In genomic region chr2:28751102-28751955, GRCh38 we compare ENCODE assay signal across 1 cellular context.
TF ChIP-seq lines count a peak whose summit lies in the region.

TSS of gene PPP1CB (plus strand) at chr2:28751830. CDS start at chr2:28752125, 295 bp downstream.

TF ChIP-seq in K562, 482 proteins besides CTCF, POLR2A, EP300 and RAD21 (continued from another document and continues in another):
- TF ChIP-seq, protein P1, sequence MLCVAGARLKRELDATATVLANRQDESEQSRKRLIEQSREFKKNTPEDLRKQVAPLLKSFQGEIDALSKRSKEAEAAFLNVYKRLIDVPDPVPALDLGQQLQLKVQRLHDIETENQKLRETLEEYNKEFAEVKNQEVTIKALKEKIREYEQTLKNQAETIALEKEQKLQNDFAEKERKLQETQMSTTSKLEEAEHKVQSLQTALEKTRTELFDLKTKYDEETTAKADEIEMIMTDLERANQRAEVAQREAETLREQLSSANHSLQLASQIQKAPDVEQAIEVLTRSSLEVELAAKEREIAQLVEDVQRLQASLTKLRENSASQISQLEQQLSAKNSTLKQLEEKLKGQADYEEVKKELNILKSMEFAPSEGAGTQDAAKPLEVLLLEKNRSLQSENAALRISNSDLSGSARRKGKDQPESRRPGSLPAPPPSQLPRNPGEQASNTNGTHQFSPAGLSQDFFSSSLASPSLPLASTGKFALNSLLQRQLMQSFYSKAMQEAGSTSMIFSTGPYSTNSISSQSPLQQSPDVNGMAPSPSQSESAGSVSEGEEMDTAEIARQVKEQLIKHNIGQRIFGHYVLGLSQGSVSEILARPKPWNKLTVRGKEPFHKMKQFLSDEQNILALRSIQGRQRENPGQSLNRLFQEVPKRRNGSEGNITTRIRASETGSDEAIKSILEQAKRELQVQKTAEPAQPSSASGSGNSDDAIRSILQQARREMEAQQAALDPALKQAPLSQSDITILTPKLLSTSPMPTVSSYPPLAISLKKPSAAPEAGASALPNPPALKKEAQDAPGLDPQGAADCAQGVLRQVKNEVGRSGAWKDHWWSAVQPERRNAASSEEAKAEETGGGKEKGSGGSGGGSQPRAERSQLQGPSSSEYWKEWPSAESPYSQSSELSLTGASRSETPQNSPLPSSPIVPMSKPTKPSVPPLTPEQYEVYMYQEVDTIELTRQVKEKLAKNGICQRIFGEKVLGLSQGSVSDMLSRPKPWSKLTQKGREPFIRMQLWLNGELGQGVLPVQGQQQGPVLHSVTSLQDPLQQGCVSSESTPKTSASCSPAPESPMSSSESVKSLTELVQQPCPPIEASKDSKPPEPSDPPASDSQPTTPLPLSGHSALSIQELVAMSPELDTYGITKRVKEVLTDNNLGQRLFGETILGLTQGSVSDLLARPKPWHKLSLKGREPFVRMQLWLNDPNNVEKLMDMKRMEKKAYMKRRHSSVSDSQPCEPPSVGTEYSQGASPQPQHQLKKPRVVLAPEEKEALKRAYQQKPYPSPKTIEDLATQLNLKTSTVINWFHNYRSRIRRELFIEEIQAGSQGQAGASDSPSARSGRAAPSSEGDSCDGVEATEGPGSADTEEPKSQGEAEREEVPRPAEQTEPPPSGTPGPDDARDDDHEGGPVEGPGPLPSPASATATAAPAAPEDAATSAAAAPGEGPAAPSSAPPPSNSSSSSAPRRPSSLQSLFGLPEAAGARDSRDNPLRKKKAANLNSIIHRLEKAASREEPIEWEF (CRISPR knock-in tag; IDR thresholded peaks at IDR 0.05): no peak
- TF ChIP-seq, protein P2, sequence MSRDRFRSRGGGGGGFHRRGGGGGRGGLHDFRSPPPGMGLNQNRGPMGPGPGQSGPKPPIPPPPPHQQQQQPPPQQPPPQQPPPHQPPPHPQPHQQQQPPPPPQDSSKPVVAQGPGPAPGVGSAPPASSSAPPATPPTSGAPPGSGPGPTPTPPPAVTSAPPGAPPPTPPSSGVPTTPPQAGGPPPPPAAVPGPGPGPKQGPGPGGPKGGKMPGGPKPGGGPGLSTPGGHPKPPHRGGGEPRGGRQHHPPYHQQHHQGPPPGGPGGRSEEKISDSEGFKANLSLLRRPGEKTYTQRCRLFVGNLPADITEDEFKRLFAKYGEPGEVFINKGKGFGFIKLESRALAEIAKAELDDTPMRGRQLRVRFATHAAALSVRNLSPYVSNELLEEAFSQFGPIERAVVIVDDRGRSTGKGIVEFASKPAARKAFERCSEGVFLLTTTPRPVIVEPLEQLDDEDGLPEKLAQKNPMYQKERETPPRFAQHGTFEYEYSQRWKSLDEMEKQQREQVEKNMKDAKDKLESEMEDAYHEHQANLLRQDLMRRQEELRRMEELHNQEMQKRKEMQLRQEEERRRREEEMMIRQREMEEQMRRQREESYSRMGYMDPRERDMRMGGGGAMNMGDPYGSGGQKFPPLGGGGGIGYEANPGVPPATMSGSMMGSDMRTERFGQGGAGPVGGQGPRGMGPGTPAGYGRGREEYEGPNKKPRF (IDR thresholded peaks at IDR 0.05; ENCODE audit: low read depth, low read length): no peak
- no peak for TF ChIP-seq ETV6 (IDR thresholded peaks at IDR 0.05; ENCODE audit: borderline replicate concordance in 1 of 2, low read depth in 2 of 2, low read length in 1 of 2)
- no peak for TF ChIP-seq ETV6 (CRISPR knock-in tag; IDR thresholded peaks at IDR 0.05; ENCODE audit: borderline replicate concordance)
- TF ChIP-seq CREB5 (CRISPR knock-in tag; IDR thresholded peaks at IDR 0.05): no peak
- no peak for TF ChIP-seq ZFP91 (CRISPR knock-in tag; IDR thresholded peaks at IDR 0.05)
- TF ChIP-seq, protein P3, sequence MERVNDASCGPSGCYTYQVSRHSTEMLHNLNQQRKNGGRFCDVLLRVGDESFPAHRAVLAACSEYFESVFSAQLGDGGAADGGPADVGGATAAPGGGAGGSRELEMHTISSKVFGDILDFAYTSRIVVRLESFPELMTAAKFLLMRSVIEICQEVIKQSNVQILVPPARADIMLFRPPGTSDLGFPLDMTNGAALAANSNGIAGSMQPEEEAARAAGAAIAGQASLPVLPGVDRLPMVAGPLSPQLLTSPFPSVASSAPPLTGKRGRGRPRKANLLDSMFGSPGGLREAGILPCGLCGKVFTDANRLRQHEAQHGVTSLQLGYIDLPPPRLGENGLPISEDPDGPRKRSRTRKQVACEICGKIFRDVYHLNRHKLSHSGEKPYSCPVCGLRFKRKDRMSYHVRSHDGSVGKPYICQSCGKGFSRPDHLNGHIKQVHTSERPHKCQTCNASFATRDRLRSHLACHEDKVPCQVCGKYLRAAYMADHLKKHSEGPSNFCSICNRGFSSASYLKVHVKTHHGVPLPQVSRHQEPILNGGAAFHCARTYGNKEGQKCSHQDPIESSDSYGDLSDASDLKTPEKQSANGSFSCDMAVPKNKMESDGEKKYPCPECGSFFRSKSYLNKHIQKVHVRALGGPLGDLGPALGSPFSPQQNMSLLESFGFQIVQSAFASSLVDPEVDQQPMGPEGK (CRISPR knock-in tag; IDR thresholded peaks at IDR 0.05; ENCODE audit: borderline replicate concordance): no peak
- TF ChIP-seq, protein P4, sequence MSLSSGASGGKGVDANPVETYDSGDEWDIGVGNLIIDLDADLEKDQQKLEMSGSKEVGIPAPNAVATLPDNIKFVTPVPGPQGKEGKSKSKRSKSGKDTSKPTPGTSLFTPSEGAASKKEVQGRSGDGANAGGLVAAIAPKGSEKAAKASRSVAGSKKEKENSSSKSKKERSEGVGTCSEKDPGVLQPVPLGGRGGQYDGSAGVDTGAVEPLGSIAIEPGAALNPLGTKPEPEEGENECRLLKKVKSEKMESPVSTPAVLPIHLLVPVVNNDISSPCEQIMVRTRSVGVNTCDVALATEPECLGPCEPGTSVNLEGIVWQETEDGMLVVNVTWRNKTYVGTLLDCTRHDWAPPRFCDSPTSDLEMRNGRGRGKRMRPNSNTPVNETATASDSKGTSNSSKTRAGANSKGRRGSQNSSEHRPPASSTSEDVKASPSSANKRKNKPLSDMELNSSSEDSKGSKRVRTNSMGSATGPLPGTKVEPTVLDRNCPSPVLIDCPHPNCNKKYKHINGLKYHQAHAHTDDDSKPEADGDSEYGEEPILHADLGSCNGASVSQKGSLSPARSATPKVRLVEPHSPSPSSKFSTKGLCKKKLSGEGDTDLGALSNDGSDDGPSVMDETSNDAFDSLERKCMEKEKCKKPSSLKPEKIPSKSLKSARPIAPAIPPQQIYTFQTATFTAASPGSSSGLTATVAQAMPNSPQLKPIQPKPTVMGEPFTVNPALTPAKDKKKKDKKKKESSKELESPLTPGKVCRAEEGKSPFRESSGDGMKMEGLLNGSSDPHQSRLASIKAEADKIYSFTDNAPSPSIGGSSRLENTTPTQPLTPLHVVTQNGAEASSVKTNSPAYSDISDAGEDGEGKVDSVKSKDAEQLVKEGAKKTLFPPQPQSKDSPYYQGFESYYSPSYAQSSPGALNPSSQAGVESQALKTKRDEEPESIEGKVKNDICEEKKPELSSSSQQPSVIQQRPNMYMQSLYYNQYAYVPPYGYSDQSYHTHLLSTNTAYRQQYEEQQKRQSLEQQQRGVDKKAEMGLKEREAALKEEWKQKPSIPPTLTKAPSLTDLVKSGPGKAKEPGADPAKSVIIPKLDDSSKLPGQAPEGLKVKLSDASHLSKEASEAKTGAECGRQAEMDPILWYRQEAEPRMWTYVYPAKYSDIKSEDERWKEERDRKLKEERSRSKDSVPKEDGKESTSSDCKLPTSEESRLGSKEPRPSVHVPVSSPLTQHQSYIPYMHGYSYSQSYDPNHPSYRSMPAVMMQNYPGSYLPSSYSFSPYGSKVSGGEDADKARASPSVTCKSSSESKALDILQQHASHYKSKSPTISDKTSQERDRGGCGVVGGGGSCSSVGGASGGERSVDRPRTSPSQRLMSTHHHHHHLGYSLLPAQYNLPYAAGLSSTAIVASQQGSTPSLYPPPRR (CRISPR knock-in tag; IDR thresholded peaks at IDR 0.05; ENCODE audit: borderline replicate concordance): no peak
- TF ChIP-seq TEAD4 (IDR thresholded peaks at IDR 0.05; ENCODE audit: low read length): no peak
- no peak for TF ChIP-seq TEAD4 (CRISPR knock-in tag; IDR thresholded peaks at IDR 0.05; ENCODE audit: borderline replicate concordance)
- TF ChIP-seq, protein P5, sequence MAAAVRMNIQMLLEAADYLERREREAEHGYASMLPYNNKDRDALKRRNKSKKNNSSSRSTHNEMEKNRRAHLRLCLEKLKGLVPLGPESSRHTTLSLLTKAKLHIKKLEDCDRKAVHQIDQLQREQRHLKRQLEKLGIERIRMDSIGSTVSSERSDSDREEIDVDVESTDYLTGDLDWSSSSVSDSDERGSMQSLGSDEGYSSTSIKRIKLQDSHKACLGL (CRISPR knock-in tag; IDR thresholded peaks at IDR 0.05; ENCODE audit: borderline replicate concordance, poor library complexity, severe bottlenecking): no peak
- no peak for TF ChIP-seq ARID3A (IDR thresholded peaks at IDR 0.05; ENCODE audit: borderline replicate concordance, low read depth, low read length)
- no peak for TF ChIP-seq STAT5B (CRISPR knock-in tag; IDR thresholded peaks at IDR 0.05)
- no peak for TF ChIP-seq ZNF224 (CRISPR knock-in tag; IDR thresholded peaks at IDR 0.05)
- TF ChIP-seq PPARD (CRISPR knock-in tag; IDR thresholded peaks at IDR 0.05): no peak
- TF ChIP-seq SP1 (CRISPR knock-in tag; IDR thresholded peaks at IDR 0.05): no peak
- TF ChIP-seq TRIM24 (IDR thresholded peaks at IDR 0.05): peak in 1 of 2 experiments; percentile 25; a peak in 1 of 4 replicates
- no peak for TF ChIP-seq FOS (IDR thresholded peaks at IDR 0.05; ENCODE audit: extremely low read depth, insufficient read length)
- TF ChIP-seq E2F1 (CRISPR knock-in tag; IDR thresholded peaks at IDR 0.05): peak; percentile 4
- TF ChIP-seq SIRT6 (IDR thresholded peaks at IDR 0.05; ENCODE audit: low read depth, low read length): no peak
- TF ChIP-seq RB1 (IDR thresholded peaks at IDR 0.05; ENCODE audit: low read depth): peak; percentile 72
- TF ChIP-seq DLX4 (CRISPR knock-in tag; IDR thresholded peaks at IDR 0.05): no peak
- peak; percentile 81 for TF ChIP-seq KDM5B (IDR thresholded peaks at IDR 0.05; ENCODE audit: insufficient replicate concordance, low read depth, low read length)
- no peak for TF ChIP-seq ZFP36 (IDR thresholded peaks at IDR 0.05; ENCODE audit: low read depth, low read length, partially characterized antibody)
- TF ChIP-seq, protein P6, sequence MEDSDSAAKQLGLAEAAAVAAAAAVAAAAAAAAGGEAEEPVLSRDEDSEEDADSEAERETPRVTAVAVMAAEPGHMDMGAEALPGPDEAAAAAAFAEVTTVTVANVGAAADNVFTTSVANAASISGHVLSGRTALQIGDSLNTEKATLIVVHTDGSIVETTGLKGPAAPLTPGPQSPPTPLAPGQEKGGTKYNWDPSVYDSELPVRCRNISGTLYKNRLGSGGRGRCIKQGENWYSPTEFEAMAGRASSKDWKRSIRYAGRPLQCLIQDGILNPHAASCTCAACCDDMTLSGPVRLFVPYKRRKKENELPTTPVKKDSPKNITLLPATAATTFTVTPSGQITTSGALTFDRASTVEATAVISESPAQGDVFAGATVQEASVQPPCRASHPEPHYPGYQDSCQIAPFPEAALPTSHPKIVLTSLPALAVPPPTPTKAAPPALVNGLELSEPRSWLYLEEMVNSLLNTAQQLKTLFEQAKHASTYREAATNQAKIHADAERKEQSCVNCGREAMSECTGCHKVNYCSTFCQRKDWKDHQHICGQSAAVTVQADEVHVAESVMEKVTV (CRISPR knock-in tag; IDR thresholded peaks at IDR 0.05): no peak
- no peak for TF ChIP-seq ZNF212 (CRISPR knock-in tag; IDR thresholded peaks at IDR 0.05)
- TF ChIP-seq, protein P7, sequence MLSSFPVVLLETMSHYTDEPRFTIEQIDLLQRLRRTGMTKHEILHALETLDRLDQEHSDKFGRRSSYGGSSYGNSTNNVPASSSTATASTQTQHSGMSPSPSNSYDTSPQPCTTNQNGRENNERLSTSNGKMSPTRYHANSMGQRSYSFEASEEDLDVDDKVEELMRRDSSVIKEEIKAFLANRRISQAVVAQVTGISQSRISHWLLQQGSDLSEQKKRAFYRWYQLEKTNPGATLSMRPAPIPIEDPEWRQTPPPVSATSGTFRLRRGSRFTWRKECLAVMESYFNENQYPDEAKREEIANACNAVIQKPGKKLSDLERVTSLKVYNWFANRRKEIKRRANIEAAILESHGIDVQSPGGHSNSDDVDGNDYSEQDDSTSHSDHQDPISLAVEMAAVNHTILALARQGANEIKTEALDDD (IDR thresholded peaks at IDR 0.05): no peak
